8 cellular contexts compared by ENCODE assay signal in genomic region chr6:131281471-131282270, GRCh38.
DNase-seq lines count a peak whose midpoint lies in the region; ATAC-seq and TF ChIP-seq lines count a peak whose summit lies in the region.

No MANE protein-coding gene starts in this region.

- peak overlapping the region; percentile 88 for H3K27ac Mint-ChIP-seq in activated naive CD8-positive, alpha-beta T cell treated with anti-CD3 and anti-CD28 coated beads, Interleukin-2, amount 50 U/mL, for 24 hours

- H3K27ac ChIP-seq in liver (ENCODE audit: low read depth in 1 of 2, low read length in 2 of 2): peak overlapping the region; percentile 2 to 19

- H3K4me1 ChIP-seq in liver (ENCODE audit: control insufficient read depth in 4 of 4, insufficient read depth in 4 of 4, low read length in 3 of 4): peaks cover 4 to 21% (median 17%) of the 10 kb centered on the region in 4 donors

- H3K27me3 Mint-ChIP-seq in activated naive CD8-positive, alpha-beta T cell treated with anti-CD3 and anti-CD28 coated beads, Interleukin-2, amount 50 U/mL, for 24 hours: no peaks in the 10 kb centered on the region

- TF ChIP-seq RAD21 in liver (IDR thresholded peaks at IDR 0.05): peak in 1 of 2 donors; percentile 17

- H3K27me3 ChIP-seq in liver (ENCODE audit: control insufficient read depth in 4 of 4, insufficient read depth in 4 of 4, low read length in 3 of 4): no peaks in the 10 kb centered on the region

- peaks cover 13% of the 10 kb centered on the region for H3K9me3 Mint-ChIP-seq in activated naive CD8-positive, alpha-beta T cell treated with anti-CD3 and anti-CD28 coated beads, Interleukin-2, amount 50 U/mL, for 24 hours

- H3K4me3 ChIP-seq in liver (ENCODE audit: low read depth in 1 of 3, low read length in 3 of 3): peak overlapping the region in 2 of 3 donors; percentile 24 to 26

- ATAC-seq in GM18505 (IDR thresholded peaks at IDR 0.05; ENCODE audit: unreplicated experiment) (peak; percentile 65), HG02642 (IDR thresholded peaks at IDR 0.05; ENCODE audit: poor library complexity, unreplicated experiment) (no peak)
- peak; percentile 85 for ATAC-seq in activated naive CD8-positive, alpha-beta T cell treated with anti-CD3 and anti-CD28 coated beads, Interleukin-2, amount 50 U/mL, for 24 hours

- TF ChIP-seq POLR2A in GM18505 (IDR thresholded peaks at IDR 0.05; ENCODE audit: borderline replicate concordance, extremely low read depth, insufficient read depth, insufficient read length): no peak

- H3K36me3 ChIP-seq in liver (ENCODE audit: control insufficient read depth in 4 of 4, insufficient read depth in 3 of 4, low read depth in 1 of 4, low read length in 3 of 4): no peaks in the 10 kb centered on the region

- H3K4me1 Mint-ChIP-seq in activated naive CD8-positive, alpha-beta T cell treated with anti-CD3 and anti-CD28 coated beads, Interleukin-2, amount 50 U/mL, for 24 hours: peaks cover 38% of the 10 kb centered on the region

- peak; percentile 55 for DNase-seq in T follicular helper cell (ENCODE audit: low read depth)
- peak; percentile 54 for DNase-seq in activated naive CD8-positive, alpha-beta T cell treated with anti-CD3 and anti-CD28 coated beads, Interleukin-2, amount 50 U/mL, for 24 hours
- DNase-seq in stimulated activated CD8-positive, alpha-beta memory T cell treated with anti-CD3 and anti-CD28 coated beads, Interleukin-15, amount 100 ng/mL, for 48 hours (ENCODE audit: low read depth in 2 of 2): peak; percentile 8 to 15
- DNase-seq in NCI-H187 (lab: John Stamatoyannopoulos, UW): no peak
- DNase-seq in ureter (ENCODE audit: low spot score): no peak

- peak overlapping the region; percentile 77 for H3K4me3 Mint-ChIP-seq in activated naive CD8-positive, alpha-beta T cell treated with anti-CD3 and anti-CD28 coated beads, Interleukin-2, amount 50 U/mL, for 24 hours

- no peak overlapping the region for H3K9ac ChIP-seq in liver (ENCODE audit: low read depth in 1 of 2, low read length in 2 of 2)

- TF ChIP-seq CTCF in liver (IDR thresholded peaks at IDR 0.05; ENCODE audit: low read depth, low read length, missing input control): no peak

- WGBS in liver: 13% methylated on average over 16 of the region's 16 CpGs

- H3K9me3 ChIP-seq in liver (ENCODE audit: control insufficient read depth in 4 of 4, low read length in 3 of 4): no peaks in the 10 kb centered on the region

- peaks cover 13% of the 10 kb centered on the region for H3K36me3 Mint-ChIP-seq in activated naive CD8-positive, alpha-beta T cell treated with anti-CD3 and anti-CD28 coated beads, Interleukin-2, amount 50 U/mL, for 24 hours (ENCODE audit: low read depth)

TF ChIP-seq in liver, 16 proteins besides CTCF, POLR2A, EP300 and RAD21:
- TF ChIP-seq REST (IDR thresholded peaks at IDR 0.05) (peak; percentile 93), NR2F2 (IDR thresholded peaks at IDR 0.05) (peak; percentile 44), EGR1 (IDR thresholded peaks at IDR 0.05; ENCODE audit: low read depth in 2 of 2) (no peak), HNF4A (conservative IDR thresholded peaks at IDR 0.05) (peak; percentile 28 to 40), RXRA (IDR thresholded peaks at IDR 0.05) (peak in 1 of 2 donors; percentile 36), ZBTB33 (IDR thresholded peaks at IDR 0.05) (no peak), YY1 (IDR thresholded peaks at IDR 0.05) (peak; percentile 88), FOXA2 (IDR thresholded peaks at IDR 0.05) (peak; percentile 19), MAX (IDR thresholded peaks at IDR 0.05) (peak; percentile 24), SP1 (IDR thresholded peaks at IDR 0.05) (peak; percentile 46), FOXA1 (IDR thresholded peaks at IDR 0.05) (no peak)

Comparison
In these comparisons a context has a peak if more than half of its experiments do, and no peak if none do; other contexts are left out.
1. DNase-seq: peak in T follicular helper cell (single experiment), activated naive CD8-positive, alpha-beta T cell treated with anti-CD3 and anti-CD28 coated beads, Interleukin-2, amount 50 U/mL, for 24 hours (single experiment) and stimulated activated CD8-positive, alpha-beta memory T cell treated with anti-CD3 and anti-CD28 coated beads, Interleukin-15, amount 100 ng/mL, for 48 hours (2 of 2); none in NCI-H187 (0 of 2) and ureter (single experiment).